ENCODE assay signal across 8 cellular contexts in the genomic region with DNA sequence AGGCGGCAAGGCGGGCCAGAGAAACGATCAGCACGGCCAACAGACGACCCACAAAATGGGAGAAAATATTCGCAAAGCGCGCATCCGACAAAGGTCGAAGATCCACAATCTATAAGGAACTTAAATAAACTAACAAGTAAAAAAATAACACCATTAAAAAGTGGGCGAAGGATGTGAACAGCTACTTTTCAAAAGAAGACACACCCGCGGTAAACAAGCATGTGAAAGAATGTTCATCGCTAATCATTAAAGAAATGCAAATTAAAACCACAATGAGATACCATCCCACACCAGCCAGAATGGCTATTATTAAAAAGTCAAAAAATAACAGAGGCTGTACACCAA.
DNase-seq lines count a peak whose midpoint lies in the region; ATAC-seq and TF ChIP-seq lines count a peak whose summit lies in the region.

No MANE protein-coding gene starts in this region.

- no peaks in the 10 kb centered on the region for H3K36me3 Mint-ChIP-seq in activated T-cell treated with anti-CD3 and anti-CD28 coated beads, Interleukin-2, amount 50 U/mL, for 24 hours (ENCODE audit: low read depth)

- H3K9me2 ChIP-seq in SU-DHL-6 (replicated peaks; ENCODE audit: insufficient read depth, low read length): no peaks in the 10 kb centered on the region

- no peaks in the 10 kb centered on the region for H3K27me3 ChIP-seq in SU-DHL-6 (ENCODE audit: low read length)
- H3K27me3 ChIP-seq in thoracic aorta (replicated peaks; ENCODE audit: insufficient read depth): no peaks in the 10 kb centered on the region

- H3K36me3 ChIP-seq in SU-DHL-6 (ENCODE audit: low read length) (no peaks in the 10 kb centered on the region), thoracic aorta (no peaks in the 10 kb centered on the region)

- no peaks in the 10 kb centered on the region for H4K20me1 ChIP-seq in SU-DHL-6 (ENCODE audit: low read depth, low read length)

- H3K9ac ChIP-seq in SU-DHL-6 (ENCODE audit: low read length): peak overlapping the region; percentile 63

- H3K27ac Mint-ChIP-seq in activated T-cell treated with anti-CD3 and anti-CD28 coated beads, Interleukin-2, amount 50 U/mL, for 24 hours: peak overlapping the region; percentile 55

- H3K79me2 ChIP-seq in SU-DHL-6 (ENCODE audit: insufficient read depth, low read length): no peaks in the 10 kb centered on the region

- H3K4me2 ChIP-seq in SU-DHL-6 (ENCODE audit: low read depth, low read length, poor library complexity, severe bottlenecking): peak overlapping the region; percentile 71

- H2AFZ ChIP-seq in SU-DHL-6 (ENCODE audit: low read depth, low read length, severe bottlenecking): peak overlapping the region; percentile 99

- H3K4me3 ChIP-seq in SU-DHL-6 (ENCODE audit: insufficient read depth, low read length, poor library complexity, severe bottlenecking) (peak overlapping the region; percentile 61), iPS-18c (ENCODE audit: insufficient read depth, low read depth, low read length) (peak overlapping the region; percentile 70; the same call in 1 of the 2 replicates), thoracic aorta (peak overlapping the region; percentile 80)

- no peak overlapping the region for H3K27ac ChIP-seq in SU-DHL-6 (ENCODE audit: low read depth, low read length)
- H3K27ac ChIP-seq in thoracic aorta: no peak overlapping the region

- H3F3A ChIP-seq in SU-DHL-6 (ENCODE audit: insufficient read depth): no peaks in the 10 kb centered on the region

- no peaks in the 10 kb centered on the region for H3K9me3 Mint-ChIP-seq in activated T-cell treated with anti-CD3 and anti-CD28 coated beads, Interleukin-2, amount 50 U/mL, for 24 hours

- no peak for TF ChIP-seq CTCF in SU-DHL-6 (IDR thresholded peaks at IDR 0.05; ENCODE audit: insufficient read depth, low read length, poor library complexity, severe bottlenecking)
- TF ChIP-seq CTCF in thoracic aorta (IDR thresholded peaks at IDR 0.05): no peak

- peaks cover 7% of the 10 kb centered on the region for H3K27me3 Mint-ChIP-seq in activated T-cell treated with anti-CD3 and anti-CD28 coated beads, Interleukin-2, amount 50 U/mL, for 24 hours

- no peak for ATAC-seq in thoracic aorta (ENCODE audit: insufficient number of reproducible peaks, low FRiP score, low read depth)
- no peak for ATAC-seq in HG02678 (IDR thresholded peaks at IDR 0.05; ENCODE audit: unreplicated experiment)

- no peak for DNase-seq in activated T-cell treated with anti-CD3 and anti-CD28 coated beads, Interleukin-2, amount 50 U/mL, for 24 hours
- DNase-seq in activated T-cell treated with anti-CD3 and anti-CD28 coated beads, Interleukin-2, amount 50 U/mL, for 48 hours: no peak
- DNase-seq in thoracic aorta (ENCODE audit: low spot score): no peak
- no peak for DNase-seq in amniotic stem cell (lab: John Stamatoyannopoulos, UW)
- DNase-seq in NCI-H2029 (lab: John Stamatoyannopoulos, UW): no peak

- H3K9me3 ChIP-seq in SU-DHL-6 (ENCODE audit: insufficient read depth, low read length) (no peaks in the 10 kb centered on the region), iPS-18c (ENCODE audit: control insufficient read depth, insufficient read depth, low read length) (peaks cover 4% of the 10 kb centered on the region), thoracic aorta (no peaks in the 10 kb centered on the region)

- peak overlapping the region; percentile 80 for H3K4me3 Mint-ChIP-seq in activated T-cell treated with anti-CD3 and anti-CD28 coated beads, Interleukin-2, amount 50 U/mL, for 24 hours

- peaks cover 15% of the 10 kb centered on the region for H3K4me1 Mint-ChIP-seq in activated T-cell treated with anti-CD3 and anti-CD28 coated beads, Interleukin-2, amount 50 U/mL, for 24 hours (ENCODE audit: low read depth)

- peaks cover 5 to 9% of the 10 kb centered on the region in 2 donors for H3K4me1 ChIP-seq in thoracic aorta (ENCODE audit: control insufficient read depth in 1 of 2, low read depth in 2 of 2)
